Comparison of ENCODE assay signal across 1 cellular context in genomic region chr9:105244274-105244995, GRCh38.
TF ChIP-seq lines count a peak whose summit lies in the region.

Gene SLC44A1, plus strand, starts transcription at chr9:105244651. Its CDS starts 218 bp downstream, at chr9:105244869.

TF ChIP-seq in K562, 482 proteins besides CTCF, POLR2A, EP300 and RAD21 (continued from another document and continues in another):
- TF ChIP-seq ZBTB11 (CRISPR knock-in tag; IDR thresholded peaks at IDR 0.05) (peak; percentile 95 to 99 (median 99)), YBX1 (IDR thresholded peaks at IDR 0.05) (no peak), ZNF239 (CRISPR knock-in tag; IDR thresholded peaks at IDR 0.05) (0 out of 2 replicates have a peak, but pooled peaks have one; percentile 36), POLR2AphosphoS5 (IDR thresholded peaks at IDR 0.05; ENCODE audit: control insufficient read depth, insufficient read depth, low read depth, low read length) (0 out of 2 replicates have a peak, but pooled peaks have one; percentile 31), RBM34 (IDR thresholded peaks at IDR 0.05; ENCODE audit: borderline replicate concordance, insufficient read depth, low read length) (no peak), KDM2B (CRISPR knock-in tag; IDR thresholded peaks at IDR 0.05) (no peak), THAP12 (CRISPR knock-in tag; IDR thresholded peaks at IDR 0.05) (peak; percentile 52; the same call in 1 of the 2 replicates), ZNF512 (tag; IDR thresholded peaks at IDR 0.05) (no peak), ZNF174 (CRISPR knock-in tag; IDR thresholded peaks at IDR 0.05) (no peak), MTA1 (IDR thresholded peaks at IDR 0.05; ENCODE audit: borderline replicate concordance) (no peak), SMAD3 (CRISPR knock-in tag; conservative IDR thresholded peaks at IDR 0.05) (peak; percentile 78; the same call in 1 of the 2 replicates), ZNF75A (CRISPR knock-in tag; IDR thresholded peaks at IDR 0.05) (no peak), FOXP4 (CRISPR knock-in tag; IDR thresholded peaks at IDR 0.05; ENCODE audit: borderline replicate concordance) (peak; percentile 99), ZNF551 (CRISPR knock-in tag; IDR thresholded peaks at IDR 0.05) (no peak), KAT2B (IDR thresholded peaks at IDR 0.05; ENCODE audit: low read depth, low read length) (no peak), ARID4B (CRISPR knock-in tag; IDR thresholded peaks at IDR 0.05) (peak; percentile 70), FOXK2 (conservative IDR thresholded peaks at IDR 0.05 in 1 of 2, IDR thresholded peaks at IDR 0.05 in 1 of 2; ENCODE audit: low read depth in 2 of 2) (peak; percentile 72 to 89), RBM14 (IDR thresholded peaks at IDR 0.05; ENCODE audit: borderline replicate concordance, insufficient read depth, low read depth, low read length) (no peak), TEAD4 (IDR thresholded peaks at IDR 0.05; ENCODE audit: low read length) (peak; percentile 22; the same call in 1 of the 2 replicates), TEAD4 (CRISPR knock-in tag; IDR thresholded peaks at IDR 0.05; ENCODE audit: borderline replicate concordance) (peak; percentile 97; the same call in 1 of the 2 replicates), ATF2 (CRISPR knock-in tag; IDR thresholded peaks at IDR 0.05) (peak; percentile 63; the same call in 1 of the 2 replicates), ZNF184 (CRISPR knock-in tag; IDR thresholded peaks at IDR 0.05) (no peak), ZBTB17 (CRISPR knock-in tag; IDR thresholded peaks at IDR 0.05) (peak; percentile 75; the same call in 1 of the 2 replicates), SMAD2 (IDR thresholded peaks at IDR 0.05; ENCODE audit: low read depth, low read length) (no peak), GATA2 (CRISPR knock-in tag; IDR thresholded peaks at IDR 0.05) (no peak), MAZ (CRISPR knock-in tag; conservative IDR thresholded peaks at IDR 0.05 in 1 of 2, IDR thresholded peaks at IDR 0.05 in 1 of 2) (peak; percentile 95 to 97), TSC22D4 (tag; IDR thresholded peaks at IDR 0.05) (no peak), BHLHE40 (IDR thresholded peaks at IDR 0.05; ENCODE audit: low read length) (no peak), ZBTB49 (CRISPR knock-in tag; IDR thresholded peaks at IDR 0.05; ENCODE audit: borderline replicate concordance) (no peak; the same call in 1 of the 2 replicates), NR0B1 (IDR thresholded peaks at IDR 0.05; ENCODE audit: partially characterized antibody) (no peak), XRCC4 (IDR thresholded peaks at IDR 0.05; ENCODE audit: extremely low read depth, insufficient read depth, insufficient read length) (no peak), BDP1 (IDR thresholded peaks at IDR 0.05; ENCODE audit: insufficient read depth, insufficient read length) (no peak), PPARD (CRISPR knock-in tag; IDR thresholded peaks at IDR 0.05) (no peak), SNAPC5 (CRISPR knock-in tag; IDR thresholded peaks at IDR 0.05) (no peak), RFX5 (IDR thresholded peaks at IDR 0.05; ENCODE audit: low read depth, low read length) (no peak), NFRKB (IDR thresholded peaks at IDR 0.05; ENCODE audit: low read depth) (no peak), RFX7 (CRISPR knock-in tag; IDR thresholded peaks at IDR 0.05) (no peak), ZKSCAN8 (CRISPR knock-in tag; IDR thresholded peaks at IDR 0.05) (no peak), PHF20 (IDR thresholded peaks at IDR 0.05; ENCODE audit: partially characterized antibody) (peak; percentile 79), BACH1 (tag; IDR thresholded peaks at IDR 0.05) (no peak), SNRNP70 (optimal IDR thresholded peaks at IDR 0.05; ENCODE audit: low read depth, low read length) (no peak), ZNF778 (CRISPR knock-in tag; IDR thresholded peaks at IDR 0.05) (no peak), C11orf30 (IDR thresholded peaks at IDR 0.05; ENCODE audit: low read depth) (no peak), KLF10 (CRISPR knock-in tag; IDR thresholded peaks at IDR 0.05) (no peak), MAFG (tag; conservative IDR thresholded peaks at IDR 0.05) (no peak), SRSF3 (IDR thresholded peaks at IDR 0.05; ENCODE audit: insufficient read depth, low read length) (no peak), HNRNPUL1 (IDR thresholded peaks at IDR 0.05; ENCODE audit: low read length) (no peak), KLF13 (tag; IDR thresholded peaks at IDR 0.05; ENCODE audit: borderline replicate concordance, low read depth) (peak; percentile 77; the same call in 1 of the 2 replicates)
